Comparison of ENCODE assay signal across 27 cellular contexts in the genomic region with DNA sequence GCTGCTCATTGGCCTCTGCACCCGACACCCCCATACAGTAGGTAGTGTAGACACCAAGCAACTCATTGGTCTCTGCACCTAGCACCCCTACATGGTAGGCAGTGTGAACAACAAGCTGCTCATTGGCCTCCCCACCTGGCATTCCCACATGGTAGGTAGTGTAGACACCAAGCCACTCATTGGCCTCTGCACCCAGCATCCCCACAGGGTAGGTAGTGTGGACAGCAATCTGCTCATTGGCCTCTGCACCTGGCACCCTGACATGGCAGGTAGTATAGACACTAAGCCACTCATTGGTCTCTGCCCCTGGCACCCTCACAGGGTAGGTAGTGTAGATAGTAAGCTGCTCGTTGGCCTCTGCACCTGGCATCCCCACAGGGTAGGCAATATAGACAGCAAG.
"Had no signal": no experiment of that assay in that cellular context is flagged by ENCODE, and none has a peak within 500 bp of the region (broad histone marks: within the 10 kb centered on the region; RNA-seq: fewer than 3 reads in every experiment).

No MANE protein-coding gene starts in this region.

- H3K27me3 Mint-ChIP-seq: activated CD4-positive, alpha-beta T cell treated with anti-CD3 and anti-CD28 coated beads, Interleukin-2, amount 10 ng/mL, durations not matched to agents 24 days and 14 days; activated CD8-positive, alpha-beta T cell treated with anti-CD3 and anti-CD28 coated beads for 36 hours; activated T-helper 17 cell treated with anti-CD3 and anti-CD28 coated beads, Interleukin-2, amount 50 U/mL, for 72 hours had no signal

- H3K4me1 Mint-ChIP-seq: activated CD4-positive, alpha-beta T cell treated with anti-CD3 and anti-CD28 coated beads, Interleukin-2, amount 10 ng/mL, durations not matched to agents 24 days and 14 days; activated T-helper 17 cell treated with anti-CD3 and anti-CD28 coated beads, Interleukin-2, amount 50 U/mL, for 72 hours had no signal

- H3K4me3 Mint-ChIP-seq: activated CD4-positive, alpha-beta T cell treated with anti-CD3 and anti-CD28 coated beads, Interleukin-2, amount 10 ng/mL, durations not matched to agents 24 days and 14 days; activated CD8-positive, alpha-beta T cell treated with anti-CD3 and anti-CD28 coated beads for 36 hours; activated naive CD8-positive, alpha-beta T cell treated with anti-CD3 and anti-CD28 coated beads, Interleukin-2, amount 10 ng/mL, durations not matched to agents 7 days and 5 days; activated T-cell treated with anti-CD3 and anti-CD28 coated beads, Interleukin-2, amount 50 U/mL, for 72 hours; activated T-helper 17 cell treated with anti-CD3 and anti-CD28 coated beads, Interleukin-2, amount 50 U/mL, for 72 hours had no signal

- H3K27ac Mint-ChIP-seq: activated CD4-positive, alpha-beta T cell treated with anti-CD3 and anti-CD28 coated beads, Interleukin-2, amount 10 ng/mL, durations not matched to agents 24 days and 14 days; activated CD8-positive, alpha-beta T cell treated with anti-CD3 and anti-CD28 coated beads for 36 hours; activated naive CD8-positive, alpha-beta T cell treated with anti-CD3 and anti-CD28 coated beads, Interleukin-2, amount 10 ng/mL, durations not matched to agents 7 days and 5 days; activated T-cell treated with anti-CD3 and anti-CD28 coated beads, Interleukin-2, amount 50 U/mL, for 72 hours; activated T-helper 17 cell treated with anti-CD3 and anti-CD28 coated beads, Interleukin-2, amount 50 U/mL, for 72 hours had no signal

- FAIRE-seq: astrocyte, K562 had no signal

- H3K4me1 ChIP-seq: adrenal gland, body of pancreas, breast epithelium, SJCRH30 had no signal

- DNase-seq: activated CD4-positive, alpha-beta T cell treated with anti-CD3 and anti-CD28 coated beads, Interleukin-2, amount 10 ng/mL, durations not matched to agents 24 days and 14 days; activated CD4-positive, alpha-beta T cell treated with anti-CD3 and anti-CD28 coated beads, Interleukin-2, amount 50 U/mL, for 4 hours; activated CD8-positive, alpha-beta T cell treated with anti-CD3 and anti-CD28 coated beads for 36 hours; activated effector memory CD4-positive, alpha-beta T cell treated with anti-CD3 and anti-CD28 coated beads, Interleukin-2, amount 50 U/mL, for 16 hours; activated naive CD4-positive, alpha-beta T cell; activated naive CD4-positive, alpha-beta T cell treated with anti-CD3 and anti-CD28 coated beads, Interleukin-2, amount 50 U/mL, for 16 hours; activated naive CD8-positive, alpha-beta T cell treated with anti-CD3 and anti-CD28 coated beads, Interleukin-2, amount 10 ng/mL, durations not matched to agents 7 days and 5 days; activated T-cell treated with anti-CD3 and anti-CD28 coated beads, Interleukin-2, amount 50 U/mL, for 1 hour; activated T-cell treated with anti-CD3 and anti-CD28 coated beads, Interleukin-2, amount 50 U/mL, for 72 hours; adrenal gland; body of pancreas; NCI-H1105 treated with DMSO at 0.1 percent for 48 hours; NCI-H1436; NCI-H1694; NCI-H1930; NCI-H2081 treated with DMSO at 0.1 percent for 48 hours; NCI-H345; NCI-H524 treated with DMSO at 0.1 percent for 48 hours; SHP77; SJCRH30; T1000 had no signal

- H3K9me3 ChIP-seq: adrenal gland, SJCRH30 had no signal

- ATAC-seq: activated CD8-positive, alpha-beta T cell treated with anti-CD3 and anti-CD28 coated beads for 36 hours; activated T-cell treated with anti-CD3 and anti-CD28 coated beads, Interleukin-2, amount 50 U/mL, for 72 hours; activated T-helper 17 cell treated with anti-CD3 and anti-CD28 coated beads, Interleukin-2, amount 50 U/mL, for 72 hours; body of pancreas; K562; Panc1 had no signal

- H3K36me3 ChIP-seq: adrenal gland, breast epithelium, SJCRH30 had no signal

- H3K27ac ChIP-seq: adrenal gland, body of pancreas, breast epithelium, SJCRH30, SK-N-MC had no signal

- H3K4me3 ChIP-seq: adrenal gland, body of pancreas, breast epithelium, K562, SJCRH30, SK-N-MC had no signal

- H3K27me3 ChIP-seq: adrenal gland, body of pancreas, breast epithelium, SJCRH30 had no signal
